Comparison of ENCODE assay signal across 8 cellular contexts in the genomic region with DNA sequence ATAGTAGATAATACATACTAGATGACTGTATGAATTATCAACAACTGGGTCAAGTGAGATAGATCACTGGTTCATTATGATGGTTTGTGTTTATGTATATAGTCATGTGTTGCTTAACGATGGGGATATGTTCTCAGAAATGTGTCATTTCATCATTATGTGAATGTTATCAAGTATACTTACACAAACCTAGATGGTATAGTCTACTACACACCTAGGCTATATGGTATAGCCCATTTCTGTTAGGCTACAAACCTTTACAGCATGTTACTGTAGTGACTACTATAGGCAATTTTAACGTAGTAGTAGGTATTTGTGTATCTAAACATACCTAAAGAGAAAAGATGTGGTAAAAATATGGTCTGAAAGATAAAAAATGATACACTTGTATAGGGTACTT.
"Had no signal": no experiment of that assay in that cellular context is flagged by ENCODE, and none has a peak within 500 bp of the region (broad histone marks: within the 10 kb centered on the region; RNA-seq: fewer than 3 reads in every experiment).

No MANE protein-coding gene starts in this region.

- H3K27ac Mint-ChIP-seq: IgD-negative memory B cell had no signal

- H3K27ac ChIP-seq: HL-60, KMS-11 had no signal

- DNase-seq: IMR-90, KBM-7, KG1 had no signal

- H3K4me1 Mint-ChIP-seq: IgD-negative memory B cell had no signal

- FAIRE-seq: HepG2, HTR-8/SVneo had no signal

- H3K27me3 Mint-ChIP-seq: IgD-negative memory B cell had no signal

- H3K9ac ChIP-seq: KMS-11 had no signal

- H3K4me2 ChIP-seq: KMS-11 had no signal

- ATAC-seq: HepG2 had no signal

- H3K4me3 Mint-ChIP-seq: IgD-negative memory B cell had no signal
